In the genomic region with DNA sequence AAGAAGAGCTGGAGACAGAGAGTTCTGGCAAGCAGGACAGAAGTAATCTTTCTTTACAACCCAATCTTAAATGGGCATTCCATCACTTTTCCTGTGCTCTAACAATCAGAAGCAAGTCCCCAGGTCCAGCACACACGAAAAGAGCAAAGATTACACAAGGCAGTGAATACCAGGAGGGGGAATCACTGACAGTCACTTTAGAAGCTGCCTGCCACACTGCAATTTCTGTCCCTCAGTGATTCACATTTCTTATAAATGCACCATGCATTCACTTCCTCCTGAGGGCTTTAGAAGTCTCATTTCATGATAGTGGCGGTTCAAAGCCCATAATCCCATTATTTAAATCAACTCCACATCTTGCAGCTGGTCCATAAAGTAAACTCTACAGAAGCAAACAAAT, we compare ENCODE assay signal across 25 cellular contexts.
"Had no signal": no experiment of that assay in that cellular context is flagged by ENCODE, and none has a peak within 500 bp of the region (broad histone marks: within the 10 kb centered on the region; RNA-seq: fewer than 3 reads in every experiment).

No MANE protein-coding gene starts in this region.

- H3K27me3 Mint-ChIP-seq: activated CD4-positive, alpha-beta T cell treated with anti-CD3 and anti-CD28 coated beads, Interleukin-2, amount 10 ng/mL, durations not matched to agents 24 days and 14 days; activated CD8-positive, alpha-beta memory T cell treated with anti-CD3 and anti-CD28 coated beads, Interleukin-2, amount 10 ng/mL, durations not matched to agents 7 days and 5 days; activated naive CD4-positive, alpha-beta T cell treated with anti-CD3 and anti-CD28 coated beads, Interleukin-2, amount 50 U/mL, for 24 hours; activated T-cell treated with anti-CD3 and anti-CD28 coated beads, Interleukin-2, amount 50 U/mL, for 24 hours; T-helper 17 cell had no signal

- H3K4me1 ChIP-seq: breast epithelium had no signal

- H3K36me3 ChIP-seq: breast epithelium had no signal

- H3K36me3 Mint-ChIP-seq: activated CD8-positive, alpha-beta memory T cell treated with anti-CD3 and anti-CD28 coated beads, Interleukin-2, amount 10 ng/mL, durations not matched to agents 7 days and 5 days; activated naive CD4-positive, alpha-beta T cell treated with anti-CD3 and anti-CD28 coated beads, Interleukin-2, amount 50 U/mL, for 24 hours; WTC11 had no signal

- H3K9me3 Mint-ChIP-seq: activated CD4-positive, alpha-beta T cell treated with anti-CD3 and anti-CD28 coated beads, Interleukin-2, amount 10 ng/mL, durations not matched to agents 24 days and 14 days had no signal

- H3K4me1 Mint-ChIP-seq: activated CD4-positive, alpha-beta T cell treated with anti-CD3 and anti-CD28 coated beads, Interleukin-2, amount 10 ng/mL, durations not matched to agents 24 days and 14 days; activated CD8-positive, alpha-beta memory T cell treated with anti-CD3 and anti-CD28 coated beads, Interleukin-2, amount 10 ng/mL, durations not matched to agents 7 days and 5 days; activated naive CD4-positive, alpha-beta T cell treated with anti-CD3 and anti-CD28 coated beads, Interleukin-2, amount 50 U/mL, for 24 hours; T-helper 17 cell; WTC11 had no signal

- H3K27ac Mint-ChIP-seq: activated CD4-positive, alpha-beta T cell treated with anti-CD3 and anti-CD28 coated beads, Interleukin-2, amount 10 ng/mL, durations not matched to agents 24 days and 14 days; activated CD8-positive, alpha-beta memory T cell treated with anti-CD3 and anti-CD28 coated beads, Interleukin-2, amount 10 ng/mL, durations not matched to agents 7 days and 5 days; activated naive CD4-positive, alpha-beta T cell treated with anti-CD3 and anti-CD28 coated beads, Interleukin-2, amount 50 U/mL, for 24 hours; activated T-cell treated with anti-CD3 and anti-CD28 coated beads, Interleukin-2, amount 50 U/mL, for 24 hours; activated T-helper 1 cell treated with anti-CD3 and anti-CD28 coated beads, Interleukin-12 subunit alpha, Interleukin-12 subunit beta, Interleukin-2, Interleukin-4 antibody, amounts not matched to agents 30 ng/mL and 10 ng/mL and 1 ng/mL, durations not matched to agents 14 hours and 24 hours and 36 hours; T-helper 17 cell; WTC11 had no signal

- ATAC-seq: activated CD8-positive, alpha-beta memory T cell treated with anti-CD3 and anti-CD28 coated beads, Interleukin-2, amount 10 ng/mL, durations not matched to agents 7 days and 5 days; K562; T-helper 17 cell; WTC11 had no signal

- H3K27ac ChIP-seq: breast epithelium, PC-9 had no signal

- H3K4me3 Mint-ChIP-seq: activated CD4-positive, alpha-beta T cell treated with anti-CD3 and anti-CD28 coated beads, Interleukin-2, amount 10 ng/mL, durations not matched to agents 24 days and 14 days; activated CD8-positive, alpha-beta memory T cell treated with anti-CD3 and anti-CD28 coated beads, Interleukin-2, amount 10 ng/mL, durations not matched to agents 7 days and 5 days; activated naive CD4-positive, alpha-beta T cell treated with anti-CD3 and anti-CD28 coated beads, Interleukin-2, amount 50 U/mL, for 24 hours; activated T-cell treated with anti-CD3 and anti-CD28 coated beads, Interleukin-2, amount 50 U/mL, for 24 hours; activated T-helper 1 cell treated with anti-CD3 and anti-CD28 coated beads, Interleukin-12 subunit alpha, Interleukin-12 subunit beta, Interleukin-2, Interleukin-4 antibody, amounts not matched to agents 30 ng/mL and 10 ng/mL and 1 ng/mL, durations not matched to agents 14 hours and 24 hours and 36 hours; T-helper 17 cell; WTC11 had no signal

- H3K4me3 ChIP-seq: breast epithelium, K562, PC-9 had no signal

- DNase-seq: activated CD4-positive, alpha-beta T cell treated with anti-CD3 and anti-CD28 coated beads, Interleukin-2, amount 10 ng/mL, durations not matched to agents 24 days and 14 days; activated CD4-positive, alpha-beta T cell treated with anti-CD3 and anti-CD28 coated beads, Interleukin-2, amount 50 U/mL, for 48 hours; activated CD4-positive, CD25-positive, alpha-beta regulatory T cell treated with anti-CD3 and anti-CD28 coated beads, Interleukin-2, amount 50 U/mL, for 72 hours; activated CD8-positive, alpha-beta memory T cell treated with anti-CD3 and anti-CD28 coated beads, Interleukin-2, amount 10 ng/mL, durations not matched to agents 7 days and 5 days; activated effector memory CD4-positive, alpha-beta T cell treated with Interleukin-2 at 50 U/mL for 16 hours; activated naive CD4-positive, alpha-beta T cell; activated T-cell treated with anti-CD3 and anti-CD28 coated beads, Interleukin-2, amount 50 U/mL, for 24 hours; aorta; Karpas-422; NCI-H1105 treated with DMSO at 0.1 percent for 48 hours; NCI-H146; NCI-H1930; NCI-H2171; NCI-H226; NCI-H510A; NCI-H526 treated with DMSO at 0.1 percent for 48 hours; PC-9; SIG-M5; T-helper 17 cell; T-helper 9 cell had no signal

- FAIRE-seq: K562 had no signal
